13 cellular contexts compared by ENCODE assay signal in genomic region chr6:152356016-152356415, GRCh38.
"Had no signal": no experiment of that assay in that cellular context is flagged by ENCODE, and none has a peak within 500 bp of the region (broad histone marks: within the 10 kb centered on the region; RNA-seq: fewer than 3 reads in every experiment).

No MANE protein-coding gene starts in this region.

- H3K27me3 ChIP-seq: cardiac muscle cell, SJSA1 had no signal

- H3K27ac ChIP-seq: cardiac muscle cell, SJSA1 had no signal

- H3K9me3 ChIP-seq: SJSA1 had no signal

- DNase-seq: activated B cell treated with CpG ODN at 0.5 μM for 24 hours; activated CD4-positive, alpha-beta T cell treated with anti-CD3 and anti-CD28 coated beads for 1 hour; activated CD4-positive, alpha-beta T cell treated with anti-CD3 and anti-CD28 coated beads, Interleukin-2, amount 50 U/mL, for 48 hours; activated CD8-positive, alpha-beta memory T cell treated with anti-CD3 and anti-CD28 coated beads, Interleukin-2, amount 10 ng/mL, durations not matched to agents 7 days and 5 days; activated effector memory CD4-positive, alpha-beta T cell treated with Interleukin-2 at 50 U/mL for 16 hours; activated naive CD4-positive, alpha-beta T cell; activated T-cell treated with anti-CD3 and anti-CD28 coated beads, Interleukin-2, amount 50 U/mL, for 24 hours; amygdala; NCI-H1048; T-helper 17 cell; T1000 had no signal

- H3K4me1 ChIP-seq: SJSA1 had no signal

- H3K4me3 ChIP-seq: cardiac muscle cell, SJSA1 had no signal
